ENCODE assay signal across 11 cellular contexts in genomic region chr1:202616355-202616910, GRCh38.
DNase-seq lines count a peak whose midpoint lies in the region; ATAC-seq and TF ChIP-seq lines count a peak whose summit lies in the region.
"Had no signal": no experiment of that assay in that cellular context is flagged by ENCODE, and none has a peak within 500 bp of the region (broad histone marks: within the 10 kb centered on the region; RNA-seq: fewer than 3 reads in every experiment).

No MANE protein-coding gene starts in this region.

- H3K27me3 ChIP-seq in esophagus muscularis mucosa, result no peaks in the 10 kb centered on the region
- H3K27me3 ChIP-seq: upper lobe of right lung had no signal

- H3K4me1 ChIP-seq in esophagus muscularis mucosa, result peaks cover 30 to 53% (median 41%) of the 10 kb centered on the region in 4 donors

- TF ChIP-seq EP300 in esophagus muscularis mucosa (IDR thresholded peaks at IDR 0.05), result no peak

- no peak for TF ChIP-seq POLR2A in esophagus muscularis mucosa (IDR thresholded peaks at IDR 0.05; ENCODE audit: low read depth)

- H3K9me3 Mint-ChIP-seq in activated naive CD8-positive, alpha-beta T cell treated with anti-CD3 and anti-CD28 coated beads, Interleukin-2, amount 50 U/mL, for 24 hours, result no peaks in the 10 kb centered on the region

- H3K4me3 Mint-ChIP-seq in activated naive CD8-positive, alpha-beta T cell treated with anti-CD3 and anti-CD28 coated beads, Interleukin-2, amount 50 U/mL, for 24 hours, result no peak overlapping the region

- no peaks in the 10 kb centered on the region for H3K36me3 Mint-ChIP-seq in activated naive CD8-positive, alpha-beta T cell treated with anti-CD3 and anti-CD28 coated beads, Interleukin-2, amount 50 U/mL, for 24 hours (ENCODE audit: low read depth)

- no peaks in the 10 kb centered on the region for H3K9me3 ChIP-seq in esophagus muscularis mucosa
- H3K9me3 ChIP-seq: upper lobe of right lung had no signal

- H3K27ac Mint-ChIP-seq in activated naive CD8-positive, alpha-beta T cell treated with anti-CD3 and anti-CD28 coated beads, Interleukin-2, amount 50 U/mL, for 24 hours, result peak overlapping the region; percentile 0

- no peak for TF ChIP-seq CTCF in esophagus muscularis mucosa (IDR thresholded peaks at IDR 0.05)

- peaks cover 25% of the 10 kb centered on the region for H3K27me3 Mint-ChIP-seq in activated naive CD8-positive, alpha-beta T cell treated with anti-CD3 and anti-CD28 coated beads, Interleukin-2, amount 50 U/mL, for 24 hours

- WGBS in esophagus muscularis mucosa, result 83% methylated on average over 13 of the region's 13 CpGs

- H3K4me3 ChIP-seq in esophagus muscularis mucosa, result no peak overlapping the region
- H3K4me3 ChIP-seq: skin epidermis, upper lobe of right lung had no signal

- ATAC-seq in GM21390 (IDR thresholded peaks at IDR 0.05; ENCODE audit: unreplicated experiment), result peak; percentile 20
- peak; percentile 27 for ATAC-seq in HG03159 (IDR thresholded peaks at IDR 0.05; ENCODE audit: unreplicated experiment)
- ATAC-seq in activated naive CD8-positive, alpha-beta T cell treated with anti-CD3 and anti-CD28 coated beads, Interleukin-2, amount 50 U/mL, for 24 hours, result no peak

- no peaks in the 10 kb centered on the region for H3K36me3 ChIP-seq in esophagus muscularis mucosa
- H3K36me3 ChIP-seq: upper lobe of right lung had no signal

- intact Hi-C loops in esophagus muscularis mucosa (cut with DNase I), result no loop called here

- DNase-seq in CD1c-positive myeloid dendritic cell (ENCODE audit: extremely low spot score) (peak; percentile 33), anterior cingulate cortex (lab: John Stamatoyannopoulos, UW) (no peak), NCI-H1694 treated with DMSO at 0.1 percent for 48 hours (lab: John Stamatoyannopoulos, UW) (no peak), esophagus muscularis mucosa (ENCODE audit: extremely low spot score) (no peak)
- no peak for DNase-seq in activated naive CD8-positive, alpha-beta T cell treated with anti-CD3 and anti-CD28 coated beads, Interleukin-2, amount 50 U/mL, for 24 hours
- DNase-seq in activated T-cell treated with anti-CD3 and anti-CD28 coated beads, Interleukin-2, amount 50 U/mL, for 48 hours, result no peak
- DNase-seq: NCI-H774, upper lobe of right lung had no signal

- H3K4me1 Mint-ChIP-seq in activated naive CD8-positive, alpha-beta T cell treated with anti-CD3 and anti-CD28 coated beads, Interleukin-2, amount 50 U/mL, for 24 hours, result peaks cover 35% of the 10 kb centered on the region

- no peak overlapping the region for H3K27ac ChIP-seq in esophagus muscularis mucosa (replicated peaks in 1 of 4)
- H3K27ac ChIP-seq: skin epidermis had no signal
